8 cellular contexts compared by ENCODE assay signal in the genomic region with DNA sequence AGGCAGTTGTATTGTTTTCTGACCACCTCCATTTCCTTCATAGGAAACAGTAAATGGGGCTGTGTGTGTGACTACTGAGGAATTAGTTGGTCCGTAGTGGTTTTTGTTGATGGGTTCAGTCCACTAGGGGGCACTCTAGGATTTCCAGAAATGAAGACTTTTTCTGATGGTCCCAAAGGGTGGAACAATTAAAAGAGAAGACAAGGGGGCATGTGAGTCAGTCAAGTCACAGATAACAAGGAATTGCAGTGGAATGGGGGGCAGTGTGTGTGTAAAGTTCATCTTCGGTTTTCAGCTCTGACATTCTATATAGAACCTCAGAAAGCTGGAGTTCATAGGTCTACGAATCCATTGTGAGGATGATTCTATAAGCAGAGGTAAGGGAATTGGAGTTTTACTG.
DNase-seq lines count a peak whose midpoint lies in the region; TF ChIP-seq lines count a peak whose summit lies in the region.

No MANE protein-coding gene starts in this region.

- H3K4me3 ChIP-seq in epithelial cell of proximal tubule (ENCODE audit: low read depth, low read length), result no peak overlapping the region

- TF ChIP-seq CTCF in epithelial cell of proximal tubule (conservative IDR thresholded peaks at IDR 0.05; ENCODE audit: low read depth, low read length), result peak; percentile 67

- peak; percentile 41 for DNase-seq in stimulated activated CD4-positive, alpha-beta T cell treated with anti-CD3 and anti-CD28 coated beads, Interleukin-1b, Interleukin-23, amount 100 ng/mL, for 48 hours
- DNase-seq in stimulated activated CD4-positive, alpha-beta T cell treated with anti-CD3 and anti-CD28 coated beads, Interleukin-12 subunit alpha, Interleukin-12 subunit beta, amount 100 ng/mL, for 4 hours, result no peak
- DNase-seq in SW 1271 (lab: John Stamatoyannopoulos, UW) (peak; percentile 5 to 41), epithelial cell of proximal tubule (ENCODE audit: low read depth) (no peak), hepatic stellate cell (ENCODE audit: low spot score) (no peak), COR-L47 (lab: John Stamatoyannopoulos, UW) (no peak), NCI-H1436 (lab: John Stamatoyannopoulos, UW) (no peak), NCI-H146 treated with DMSO at 0.1 percent for 48 hours (lab: John Stamatoyannopoulos, UW; ENCODE audit: unreplicated experiment) (no peak)

Comparison
In these comparisons a context has a peak if more than half of its experiments do, and no peak if none do; other contexts are left out.
1. DNase-seq: peak in stimulated activated CD4-positive, alpha-beta T cell treated with anti-CD3 and anti-CD28 coated beads, Interleukin-1b, Interleukin-23, amount 100 ng/mL, for 48 hours (single experiment) and SW 1271 (2 of 2); none in stimulated activated CD4-positive, alpha-beta T cell treated with anti-CD3 and anti-CD28 coated beads, Interleukin-12 subunit alpha, Interleukin-12 subunit beta, amount 100 ng/mL, for 4 hours (single experiment), epithelial cell of proximal tubule (single experiment), hepatic stellate cell (single experiment), COR-L47 (single experiment), NCI-H1436 (single experiment) and NCI-H146 treated with DMSO at 0.1 percent for 48 hours (single experiment).